Comparison of ENCODE assay signal across 1 cellular context in genomic region chr14:97251423-97252155, GRCh38.
TF ChIP-seq lines count a peak whose summit lies in the region.

No MANE protein-coding gene starts in this region.

TF ChIP-seq in GM23338, 12 proteins besides CTCF, POLR2A, EP300 and RAD21 (continued from another document):
- TF ChIP-seq REST (IDR thresholded peaks at IDR 0.05; ENCODE audit: unreplicated experiment), result no peak
- no peak for TF ChIP-seq EZH2 (IDR thresholded peaks at IDR 0.05; ENCODE audit: low read depth, unreplicated experiment)
- TF ChIP-seq ZNF114 (CRISPR knock-in tag; IDR thresholded peaks at IDR 0.05), result no peak
- TF ChIP-seq ZNF331 (CRISPR knock-in tag; IDR thresholded peaks at IDR 0.05; ENCODE audit: low read depth), result no peak
- no peak for TF ChIP-seq NANOG (IDR thresholded peaks at IDR 0.05; ENCODE audit: borderline replicate concordance)
- TF ChIP-seq POLR2AphosphoS5 (IDR thresholded peaks at IDR 0.05; ENCODE audit: low read depth), result no peak
- no peak for TF ChIP-seq STAT1 (IDR thresholded peaks at IDR 0.05; ENCODE audit: unreplicated experiment)
- no peak for TF ChIP-seq JUNB (IDR thresholded peaks at IDR 0.05; ENCODE audit: unreplicated experiment)
